Comparison of ENCODE assay signal across 1 cellular context in the genomic region with DNA sequence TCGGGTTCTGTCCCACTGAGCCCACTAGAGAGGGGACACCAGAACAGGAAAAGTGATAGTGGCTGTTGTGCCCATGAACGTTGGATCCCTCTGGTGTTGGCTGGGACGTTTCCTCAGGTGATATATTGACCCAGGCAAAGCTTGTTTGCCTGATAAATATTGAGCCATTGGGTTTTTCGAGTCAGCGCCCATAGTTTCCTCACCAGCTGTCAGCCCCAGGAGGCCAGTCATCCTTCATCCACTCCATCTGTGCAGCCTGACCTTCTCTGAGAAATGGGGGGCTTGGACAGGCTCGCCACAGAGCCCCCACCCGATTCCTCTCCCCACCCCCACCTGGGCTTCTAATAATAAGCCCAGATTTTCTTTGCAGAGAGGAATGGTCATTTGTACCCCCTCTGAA.
TF ChIP-seq lines count a peak whose summit lies in the region.

No MANE protein-coding gene starts in this region.

TF ChIP-seq in WTC11, 78 proteins besides CTCF, POLR2A, EP300 and RAD21 (continued from another document):
- TF ChIP-seq, protein P1, sequence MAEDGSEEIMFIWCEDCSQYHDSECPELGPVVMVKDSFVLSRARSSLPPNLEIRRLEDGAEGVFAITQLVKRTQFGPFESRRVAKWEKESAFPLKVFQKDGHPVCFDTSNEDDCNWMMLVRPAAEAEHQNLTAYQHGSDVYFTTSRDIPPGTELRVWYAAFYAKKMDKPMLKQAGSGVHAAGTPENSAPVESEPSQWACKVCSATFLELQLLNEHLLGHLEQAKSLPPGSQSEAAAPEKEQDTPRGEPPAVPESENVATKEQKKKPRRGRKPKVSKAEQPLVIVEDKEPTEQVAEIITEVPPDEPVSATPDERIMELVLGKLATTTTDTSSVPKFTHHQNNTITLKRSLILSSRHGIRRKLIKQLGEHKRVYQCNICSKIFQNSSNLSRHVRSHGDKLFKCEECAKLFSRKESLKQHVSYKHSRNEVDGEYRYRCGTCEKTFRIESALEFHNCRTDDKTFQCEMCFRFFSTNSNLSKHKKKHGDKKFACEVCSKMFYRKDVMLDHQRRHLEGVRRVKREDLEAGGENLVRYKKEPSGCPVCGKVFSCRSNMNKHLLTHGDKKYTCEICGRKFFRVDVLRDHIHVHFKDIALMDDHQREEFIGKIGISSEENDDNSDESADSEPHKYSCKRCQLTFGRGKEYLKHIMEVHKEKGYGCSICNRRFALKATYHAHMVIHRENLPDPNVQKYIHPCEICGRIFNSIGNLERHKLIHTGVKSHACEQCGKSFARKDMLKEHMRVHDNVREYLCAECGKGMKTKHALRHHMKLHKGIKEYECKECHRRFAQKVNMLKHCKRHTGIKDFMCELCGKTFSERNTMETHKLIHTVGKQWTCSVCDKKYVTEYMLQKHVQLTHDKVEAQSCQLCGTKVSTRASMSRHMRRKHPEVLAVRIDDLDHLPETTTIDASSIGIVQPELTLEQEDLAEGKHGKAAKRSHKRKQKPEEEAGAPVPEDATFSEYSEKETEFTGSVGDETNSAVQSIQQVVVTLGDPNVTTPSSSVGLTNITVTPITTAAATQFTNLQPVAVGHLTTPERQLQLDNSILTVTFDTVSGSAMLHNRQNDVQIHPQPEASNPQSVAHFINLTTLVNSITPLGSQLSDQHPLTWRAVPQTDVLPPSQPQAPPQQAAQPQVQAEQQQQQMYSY (CRISPR knock-in tag; IDR thresholded peaks at IDR 0.05): no peak
- TF ChIP-seq, protein P2, sequence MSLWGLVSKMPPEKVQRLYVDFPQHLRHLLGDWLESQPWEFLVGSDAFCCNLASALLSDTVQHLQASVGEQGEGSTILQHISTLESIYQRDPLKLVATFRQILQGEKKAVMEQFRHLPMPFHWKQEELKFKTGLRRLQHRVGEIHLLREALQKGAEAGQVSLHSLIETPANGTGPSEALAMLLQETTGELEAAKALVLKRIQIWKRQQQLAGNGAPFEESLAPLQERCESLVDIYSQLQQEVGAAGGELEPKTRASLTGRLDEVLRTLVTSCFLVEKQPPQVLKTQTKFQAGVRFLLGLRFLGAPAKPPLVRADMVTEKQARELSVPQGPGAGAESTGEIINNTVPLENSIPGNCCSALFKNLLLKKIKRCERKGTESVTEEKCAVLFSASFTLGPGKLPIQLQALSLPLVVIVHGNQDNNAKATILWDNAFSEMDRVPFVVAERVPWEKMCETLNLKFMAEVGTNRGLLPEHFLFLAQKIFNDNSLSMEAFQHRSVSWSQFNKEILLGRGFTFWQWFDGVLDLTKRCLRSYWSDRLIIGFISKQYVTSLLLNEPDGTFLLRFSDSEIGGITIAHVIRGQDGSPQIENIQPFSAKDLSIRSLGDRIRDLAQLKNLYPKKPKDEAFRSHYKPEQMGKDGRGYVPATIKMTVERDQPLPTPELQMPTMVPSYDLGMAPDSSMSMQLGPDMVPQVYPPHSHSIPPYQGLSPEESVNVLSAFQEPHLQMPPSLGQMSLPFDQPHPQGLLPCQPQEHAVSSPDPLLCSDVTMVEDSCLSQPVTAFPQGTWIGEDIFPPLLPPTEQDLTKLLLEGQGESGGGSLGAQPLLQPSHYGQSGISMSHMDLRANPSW (CRISPR knock-in tag; conservative IDR thresholded peaks at IDR 0.05; ENCODE audit: low read depth): no peak
- no peak for TF ChIP-seq JUN (CRISPR knock-in tag; IDR thresholded peaks at IDR 0.05)
- TF ChIP-seq, protein P3, sequence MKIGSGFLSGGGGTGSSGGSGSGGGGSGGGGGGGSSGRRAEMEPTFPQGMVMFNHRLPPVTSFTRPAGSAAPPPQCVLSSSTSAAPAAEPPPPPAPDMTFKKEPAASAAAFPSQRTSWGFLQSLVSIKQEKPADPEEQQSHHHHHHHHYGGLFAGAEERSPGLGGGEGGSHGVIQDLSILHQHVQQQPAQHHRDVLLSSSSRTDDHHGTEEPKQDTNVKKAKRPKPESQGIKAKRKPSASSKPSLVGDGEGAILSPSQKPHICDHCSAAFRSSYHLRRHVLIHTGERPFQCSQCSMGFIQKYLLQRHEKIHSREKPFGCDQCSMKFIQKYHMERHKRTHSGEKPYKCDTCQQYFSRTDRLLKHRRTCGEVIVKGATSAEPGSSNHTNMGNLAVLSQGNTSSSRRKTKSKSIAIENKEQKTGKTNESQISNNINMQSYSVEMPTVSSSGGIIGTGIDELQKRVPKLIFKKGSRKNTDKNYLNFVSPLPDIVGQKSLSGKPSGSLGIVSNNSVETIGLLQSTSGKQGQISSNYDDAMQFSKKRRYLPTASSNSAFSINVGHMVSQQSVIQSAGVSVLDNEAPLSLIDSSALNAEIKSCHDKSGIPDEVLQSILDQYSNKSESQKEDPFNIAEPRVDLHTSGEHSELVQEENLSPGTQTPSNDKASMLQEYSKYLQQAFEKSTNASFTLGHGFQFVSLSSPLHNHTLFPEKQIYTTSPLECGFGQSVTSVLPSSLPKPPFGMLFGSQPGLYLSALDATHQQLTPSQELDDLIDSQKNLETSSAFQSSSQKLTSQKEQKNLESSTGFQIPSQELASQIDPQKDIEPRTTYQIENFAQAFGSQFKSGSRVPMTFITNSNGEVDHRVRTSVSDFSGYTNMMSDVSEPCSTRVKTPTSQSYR (CRISPR knock-in tag; IDR thresholded peaks at IDR 0.05): no peak
- TF ChIP-seq ZSCAN18 (CRISPR knock-in tag; IDR thresholded peaks at IDR 0.05): no peak
- no peak for TF ChIP-seq MXD4 (CRISPR knock-in tag; IDR thresholded peaks at IDR 0.05; ENCODE audit: borderline replicate concordance)
- no peak for TF ChIP-seq KAT7 (CRISPR knock-in tag; IDR thresholded peaks at IDR 0.05; ENCODE audit: borderline replicate concordance)
- TF ChIP-seq, protein P4, sequence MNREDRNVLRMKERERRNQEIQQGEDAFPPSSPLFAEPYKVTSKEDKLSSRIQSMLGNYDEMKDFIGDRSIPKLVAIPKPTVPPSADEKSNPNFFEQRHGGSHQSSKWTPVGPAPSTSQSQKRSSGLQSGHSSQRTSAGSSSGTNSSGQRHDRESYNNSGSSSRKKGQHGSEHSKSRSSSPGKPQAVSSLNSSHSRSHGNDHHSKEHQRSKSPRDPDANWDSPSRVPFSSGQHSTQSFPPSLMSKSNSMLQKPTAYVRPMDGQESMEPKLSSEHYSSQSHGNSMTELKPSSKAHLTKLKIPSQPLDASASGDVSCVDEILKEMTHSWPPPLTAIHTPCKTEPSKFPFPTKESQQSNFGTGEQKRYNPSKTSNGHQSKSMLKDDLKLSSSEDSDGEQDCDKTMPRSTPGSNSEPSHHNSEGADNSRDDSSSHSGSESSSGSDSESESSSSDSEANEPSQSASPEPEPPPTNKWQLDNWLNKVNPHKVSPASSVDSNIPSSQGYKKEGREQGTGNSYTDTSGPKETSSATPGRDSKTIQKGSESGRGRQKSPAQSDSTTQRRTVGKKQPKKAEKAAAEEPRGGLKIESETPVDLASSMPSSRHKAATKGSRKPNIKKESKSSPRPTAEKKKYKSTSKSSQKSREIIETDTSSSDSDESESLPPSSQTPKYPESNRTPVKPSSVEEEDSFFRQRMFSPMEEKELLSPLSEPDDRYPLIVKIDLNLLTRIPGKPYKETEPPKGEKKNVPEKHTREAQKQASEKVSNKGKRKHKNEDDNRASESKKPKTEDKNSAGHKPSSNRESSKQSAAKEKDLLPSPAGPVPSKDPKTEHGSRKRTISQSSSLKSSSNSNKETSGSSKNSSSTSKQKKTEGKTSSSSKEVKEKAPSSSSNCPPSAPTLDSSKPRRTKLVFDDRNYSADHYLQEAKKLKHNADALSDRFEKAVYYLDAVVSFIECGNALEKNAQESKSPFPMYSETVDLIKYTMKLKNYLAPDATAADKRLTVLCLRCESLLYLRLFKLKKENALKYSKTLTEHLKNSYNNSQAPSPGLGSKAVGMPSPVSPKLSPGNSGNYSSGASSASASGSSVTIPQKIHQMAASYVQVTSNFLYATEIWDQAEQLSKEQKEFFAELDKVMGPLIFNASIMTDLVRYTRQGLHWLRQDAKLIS (CRISPR knock-in tag; IDR thresholded peaks at IDR 0.05; ENCODE audit: borderline replicate concordance): no peak
